23 cellular contexts compared by ENCODE assay signal in genomic region chr20:46210672-46211330, GRCh38.
A peak's percentile ranks its signal among the peaks of the same experiment; 100 is the strongest.
DNase-seq lines count a peak whose midpoint lies in the region; ATAC-seq and TF ChIP-seq lines count a peak whose summit lies in the region.
"Had no signal": no experiment of that assay in that cellular context is flagged by ENCODE, and none has a peak within 500 bp of the region (broad histone marks: within the 10 kb centered on the region; RNA-seq: fewer than 3 reads in every experiment).

No MANE protein-coding gene starts in this region.

- H3K4ac ChIP-seq in H9 (ENCODE audit: low read depth, low read length), result no peak overlapping the region

- peaks cover 14 to 37% of the 10 kb centered on the region in 2 experiments for H3K4me1 Mint-ChIP-seq in H9
- H3K4me1 Mint-ChIP-seq in endodermal cell, result peaks cover 23% of the 10 kb centered on the region
- peaks cover 8% of the 10 kb centered on the region for H3K4me1 Mint-ChIP-seq in activated naive CD4-positive, alpha-beta T cell treated with anti-CD3 and anti-CD28 coated beads, Interleukin-2, amount 10 ng/mL, durations not matched to agents 7 days and 5 days

- no peaks in the 10 kb centered on the region for H3K36me3 ChIP-seq in NT2/D1 (ENCODE audit: insufficient read depth, insufficient read length, low read length)
- H3K36me3 ChIP-seq in endodermal cell (ENCODE audit: control insufficient read depth, insufficient read depth, low read length), result no peaks in the 10 kb centered on the region
- H3K36me3 ChIP-seq in aorta (ENCODE audit: control insufficient read depth in 1 of 2, insufficient read depth in 2 of 2, low read length in 1 of 2), result no peaks in the 10 kb centered on the region
- H3K36me3 ChIP-seq: MG63 had no signal

- H3K18ac ChIP-seq in H9 (ENCODE audit: insufficient read length, low read depth, low read length), result no peak overlapping the region

- 0 out of 2 replicates have a peak overlapping the region, but pooled peaks have one; percentile 9 for H3K14ac ChIP-seq in H9 (ENCODE audit: insufficient read depth, low read length)

- H3K27ac ChIP-seq in H9 (ENCODE audit: insufficient read length, low read depth, low read length), result no peak overlapping the region
- no peak overlapping the region for H3K27ac ChIP-seq in endodermal cell (ENCODE audit: low read depth, low read length)
- no peak overlapping the region for H3K27ac ChIP-seq in aorta (ENCODE audit: low read depth in 1 of 2, low read length in 2 of 2)
- H3K27ac ChIP-seq: C4-2B had no signal

- H3K56ac ChIP-seq in H9 (ENCODE audit: insufficient read length, low read depth, low read length), result no peak overlapping the region

- H4K8ac ChIP-seq in H9 (replicated peaks; ENCODE audit: insufficient read length, low read depth, low read length), result no peak overlapping the region

- no peak overlapping the region for H2BK12ac ChIP-seq in H9 (ENCODE audit: insufficient read length, low read depth, low read length)

- no peak for ATAC-seq in aorta (ENCODE audit: low FRiP score)
- ATAC-seq: CD8-positive, alpha-beta T cell; T-cell had no signal

- H3K27me3 Mint-ChIP-seq in H9 (ENCODE audit: low read depth) (peaks cover 14% of the 10 kb centered on the region), endodermal cell (ENCODE audit: insufficient read depth) (peaks cover 27% of the 10 kb centered on the region)
- peaks cover 68% of the 10 kb centered on the region for H3K27me3 Mint-ChIP-seq in activated naive CD4-positive, alpha-beta T cell treated with anti-CD3 and anti-CD28 coated beads, Interleukin-2, amount 10 ng/mL, durations not matched to agents 7 days and 5 days

- no peak overlapping the region for H3K23ac ChIP-seq in H9 (ENCODE audit: insufficient read length, low read depth, low read length)

- H4K91ac ChIP-seq in H9 (ENCODE audit: insufficient read length, low read depth, low read length), result no peak overlapping the region

- no peaks in the 10 kb centered on the region for H3K79me1 ChIP-seq in H9 (ENCODE audit: insufficient read depth, low read depth, low read length, poor library complexity, severe bottlenecking)

- no peak for DNase-seq in H9
- DNase-seq in NT2/D1 (ENCODE audit: low read depth, low spot score), result no peak
- DNase-seq in endodermal cell, result peak; percentile 72
- DNase-seq in aorta, result peak; percentile 17 to 35
- no peak for DNase-seq in ureter (ENCODE audit: low spot score)
- no peak for DNase-seq in NCI-H146 (lab: John Stamatoyannopoulos, UW)
- no peak for DNase-seq in activated naive CD4-positive, alpha-beta T cell treated with anti-CD3 and anti-CD28 coated beads, Interleukin-2, amount 10 ng/mL, durations not matched to agents 7 days and 5 days
- DNase-seq: Caco-2; CD8-positive, alpha-beta T cell; DMS 273 treated with DMSO at 0.1 percent for 48 hours; DMS79; KG1; MG63; NCI-H1105 treated with DMSO at 0.1 percent for 48 hours; NCI-H2081; NCI-H2227 treated with DMSO at 0.1 percent for 48 hours; NCI-H510A; NCI-H748 treated with DMSO at 0.1 percent for 48 hours; NK-92 treated with Interleukin-12 subunit alpha and Interleukin-12 subunit beta, amount 100 ng/mL, for 24 hours; SHP77; T-cell had no signal

- H3K9me3 ChIP-seq in H9 (ENCODE audit: control insufficient read depth, low read depth, low read length) (no peaks in the 10 kb centered on the region), NT2/D1 (ENCODE audit: insufficient read depth, low read length) (no peaks in the 10 kb centered on the region), endodermal cell (ENCODE audit: control insufficient read depth, low read length) (no peaks in the 10 kb centered on the region), aorta (ENCODE audit: control insufficient read depth, low read length) (no peaks in the 10 kb centered on the region)
- H3K9me3 ChIP-seq: Caco-2, MG63 had no signal

- no peak overlapping the region for H3T11ph ChIP-seq in H9 (ENCODE audit: low read length)

- H3K9me3 Mint-ChIP-seq in H9 (no peaks in the 10 kb centered on the region; a peak in 2 of 5 replicates), endodermal cell (no peaks in the 10 kb centered on the region)
- H3K9me3 Mint-ChIP-seq in activated naive CD4-positive, alpha-beta T cell treated with anti-CD3 and anti-CD28 coated beads, Interleukin-2, amount 10 ng/mL, durations not matched to agents 7 days and 5 days, result no peaks in the 10 kb centered on the region
- H3K9me3 Mint-ChIP-seq: CD8-positive, alpha-beta T cell; T-cell had no signal

- H3K4me3 Mint-ChIP-seq in H9 (no peak overlapping the region), endodermal cell (no peak overlapping the region)
- no peak overlapping the region for H3K4me3 Mint-ChIP-seq in activated naive CD4-positive, alpha-beta T cell treated with anti-CD3 and anti-CD28 coated beads, Interleukin-2, amount 10 ng/mL, durations not matched to agents 7 days and 5 days
- H3K4me3 Mint-ChIP-seq: B cell; CD8-positive, alpha-beta T cell; T-cell had no signal

- no peak overlapping the region for H2BK15ac ChIP-seq in H9 (ENCODE audit: low read depth, low read length)

- intact Hi-C loops in aorta (cut with DNase I), result no loop called here

- H3K4me3 ChIP-seq in NT2/D1 (ENCODE audit: insufficient read length, low read depth) (no peak overlapping the region), endodermal cell (ENCODE audit: low read length) (no peak overlapping the region), aorta (ENCODE audit: low read length in 2 of 2) (no peak overlapping the region)
- H3K4me3 ChIP-seq: MG63 had no signal

- no peak overlapping the region for H3K27ac Mint-ChIP-seq in H9
- peak overlapping the region; percentile 81 for H3K27ac Mint-ChIP-seq in endodermal cell
- no peak overlapping the region for H3K27ac Mint-ChIP-seq in activated naive CD4-positive, alpha-beta T cell treated with anti-CD3 and anti-CD28 coated beads, Interleukin-2, amount 10 ng/mL, durations not matched to agents 7 days and 5 days
- H3K27ac Mint-ChIP-seq: B cell; CD8-positive, alpha-beta T cell; T-cell had no signal

- WGBS in H9 (ENCODE audit: extremely low coverage, insufficient read length, low lambda C conversion rate), result no CpG with 5 or more reads among the region's 18 CpGs
- 76 to 77% methylated on average over 17 to 18 of the region's 18 CpGs for WGBS in endodermal cell (ENCODE audit: insufficient coverage in 1 of 2, insufficient read length in 1 of 2), 2 experiments
- 57 to 58% methylated on average over 18 of the region's 18 CpGs for WGBS in aorta, 2 donors

- no peaks in the 10 kb centered on the region for H4K20me1 ChIP-seq in H9 (ENCODE audit: control insufficient read depth, insufficient read depth, insufficient read length)

- no peak overlapping the region for H2BK20ac ChIP-seq in H9 (ENCODE audit: low read depth, low read length, poor library complexity, severe bottlenecking)

- H3K9ac ChIP-seq in H9 (ENCODE audit: extremely low read depth, insufficient read length, low read length) (no peak overlapping the region), NT2/D1 (ENCODE audit: insufficient read length, low read depth) (peak overlapping the region; percentile 12), endodermal cell (ENCODE audit: extremely low read depth, low read length, poor library complexity, severe bottlenecking) (no peak overlapping the region)

- H3K27me3 ChIP-seq in H9 (ENCODE audit: insufficient read depth, low read length) (no peaks in the 10 kb centered on the region), NT2/D1 (ENCODE audit: insufficient read depth, insufficient read length) (no peaks in the 10 kb centered on the region), endodermal cell (ENCODE audit: control insufficient read depth, insufficient read depth, low read length, poor library complexity, severe bottlenecking) (no peaks in the 10 kb centered on the region), aorta (ENCODE audit: control insufficient read depth in 1 of 2, insufficient read depth in 2 of 2, low read length in 1 of 2) (no peaks in the 10 kb centered on the region)

- H3K4me2 ChIP-seq in H9 (ENCODE audit: insufficient read depth, insufficient read length, low read length), result no peak overlapping the region

- H3K36me3 Mint-ChIP-seq in H9 (ENCODE audit: insufficient read depth in 1 of 3, low read depth in 3 of 3) (no peaks in the 10 kb centered on the region), endodermal cell (ENCODE audit: low read depth) (no peaks in the 10 kb centered on the region)
- no peaks in the 10 kb centered on the region for H3K36me3 Mint-ChIP-seq in activated naive CD4-positive, alpha-beta T cell treated with anti-CD3 and anti-CD28 coated beads, Interleukin-2, amount 10 ng/mL, durations not matched to agents 7 days and 5 days
- H3K36me3 Mint-ChIP-seq: CD8-positive, alpha-beta T cell; T-cell had no signal

- no peak for TF ChIP-seq CTCF in H9 (conservative IDR thresholded peaks at IDR 0.05)
- TF ChIP-seq CTCF in endodermal cell (conservative IDR thresholded peaks at IDR 0.05), result no peak

- no peak overlapping the region for H2BK5ac ChIP-seq in H9 (ENCODE audit: insufficient read length, low read length)

- H2AK5ac ChIP-seq in H9 (ENCODE audit: insufficient read length, low read length), result no peak overlapping the region

- H3K23me2 ChIP-seq in H9 (ENCODE audit: insufficient read length, low read depth, low read length, poor library complexity, severe bottlenecking), result no peaks in the 10 kb centered on the region

- CTCF ChIA-PET in activated naive CD4-positive, alpha-beta T cell treated with anti-CD3 and anti-CD28 coated beads, Interleukin-2, amount 10 ng/mL, durations not matched to agents 7 days and 5 days (lab: Charles Lee), result no interaction called here

- no peak overlapping the region for H2AFZ ChIP-seq in H9 (ENCODE audit: low read length)

- H3K79me2 ChIP-seq in H9 (ENCODE audit: insufficient read depth, low read length), result no peaks in the 10 kb centered on the region

- no peak overlapping the region for H4K5ac ChIP-seq in H9 (ENCODE audit: insufficient read length, low read depth, low read length)

- H3K4me1 ChIP-seq in H9 (ENCODE audit: insufficient read depth, low read length) (no peaks in the 10 kb centered on the region), NT2/D1 (ENCODE audit: insufficient read depth, insufficient read length) (peaks cover 28% of the 10 kb centered on the region), endodermal cell (ENCODE audit: control insufficient read depth, insufficient read depth, low read length) (peaks cover 9% of the 10 kb centered on the region), aorta (ENCODE audit: control insufficient read depth in 1 of 2, insufficient read depth in 2 of 2, low read length in 2 of 2) (no peaks in the 10 kb centered on the region)

- H2BK120ac ChIP-seq in H9 (ENCODE audit: low read depth, low read length, poor library complexity, severe bottlenecking), result no peak overlapping the region

Comparison
In these comparisons a context has a peak if more than half of its experiments do, and no peak if none do; other contexts are left out.
1. DNase-seq: peak in endodermal cell (single experiment) and aorta (2 of 2); none in H9 (single experiment), NT2/D1 (single experiment), ureter (single experiment), NCI-H146 (single experiment) and activated naive CD4-positive, alpha-beta T cell treated with anti-CD3 and anti-CD28 coated beads, Interleukin-2, amount 10 ng/mL, durations not matched to agents 7 days and 5 days (single experiment).